ENCODE assay signal across 19 cellular contexts in the genomic region with DNA sequence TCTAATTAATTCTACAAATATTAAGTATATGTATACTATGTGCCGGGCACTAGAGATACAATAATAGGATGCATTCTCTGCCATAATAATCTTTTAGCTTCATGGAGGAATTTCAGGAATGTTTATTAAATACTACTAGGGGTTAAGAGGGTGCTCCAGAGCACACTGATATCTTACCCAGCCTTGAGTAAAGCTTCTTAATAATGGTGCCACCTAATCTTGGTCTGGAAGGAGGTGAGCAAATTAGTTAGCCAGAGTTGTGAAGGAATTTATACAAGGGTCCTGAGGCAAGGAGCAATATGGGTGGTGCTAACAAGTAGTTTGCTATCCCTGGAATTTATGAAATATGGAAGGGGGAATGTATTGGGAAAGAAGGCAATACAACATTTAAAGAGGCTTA. TPM values are rescaled to one million over a fixed set of nuclear protein-coding genes. Genes with fewer than 3 reads are reported as not detected.
DNase-seq lines count a peak whose midpoint lies in the region; ATAC-seq and TF ChIP-seq lines count a peak whose summit lies in the region.
"Had no signal": no experiment of that assay in that cellular context is flagged by ENCODE, and none has a peak within 500 bp of the region (broad histone marks: within the 10 kb centered on the region; RNA-seq: fewer than 3 reads in every experiment).

No MANE protein-coding gene starts in this region.

- H3K36me3 Mint-ChIP-seq in mesothelial cell of epicardium: peaks cover 6% of the 10 kb centered on the region
- H3K36me3 Mint-ChIP-seq in CD4-positive, alpha-beta memory T cell: peaks cover 9 to 11% of the 10 kb centered on the region in 2 donors

- peak overlapping the region; percentile 32 for H3K27ac Mint-ChIP-seq in mesothelial cell of epicardium
- H3K27ac Mint-ChIP-seq in CD4-positive, alpha-beta memory T cell: no peak overlapping the region
- H3K27ac Mint-ChIP-seq: B cell; CD4-positive, alpha-beta T cell had no signal

- H3K4me3 ChIP-seq in retinal pigment epithelial cell (ENCODE audit: low read length) (no peak overlapping the region), upper lobe of right lung (no peak overlapping the region)
- H3K4me3 ChIP-seq in CD4-positive, alpha-beta memory T cell (ENCODE audit: low read length in 2 of 2): no peak overlapping the region
- H3K4me3 ChIP-seq: A549; BLaER1 treated with 17β-estradiol and CSF1 and Interleukin-3, amounts not matched to agents 10 nM and 100 nM; GM12878 had no signal

- intact Hi-C loops in upper lobe of right lung (cut with DNase I): no loop called here
- intact Hi-C loops in CD4-positive, alpha-beta memory T cell (cut with micrococcal nuclease): no loop called here

- no peaks in the 10 kb centered on the region for H3K4me1 ChIP-seq in upper lobe of right lung
- H3K4me1 ChIP-seq in CD4-positive, alpha-beta memory T cell (ENCODE audit: insufficient read depth, low read length): no peaks in the 10 kb centered on the region
- H3K4me1 ChIP-seq: A549; BLaER1 treated with 17β-estradiol and CSF1 and Interleukin-3, amounts not matched to agents 10 nM and 100 nM had no signal

- POLR2A ChIA-PET in CD4-positive, alpha-beta memory T cell (lab: Charles Lee; ENCODE audit: partially characterized antibody): no interaction called here

- DNase-seq in NCI-H226 (peak; percentile 9), mesothelial cell of epicardium (ENCODE audit: low spot score in 2 of 2, unreplicated experiment in 2 of 2) (no peak), retinal pigment epithelial cell (ENCODE audit: low read depth) (peak; percentile 64), upper lobe of right lung (no peak), SHP77 treated with DMSO at 0.1 percent for 48 hours (lab: John Stamatoyannopoulos, UW) (no peak)
- DNase-seq in CD4-positive, alpha-beta memory T cell: no peak
- DNase-seq: AML-193; Caco-2; Calu3; CD4-positive, alpha-beta T cell; DMS79 treated with DMSO at 0.1 percent for 48 hours; GF-D8 had no signal

- H3K4me1 Mint-ChIP-seq in mesothelial cell of epicardium: peaks cover 6% of the 10 kb centered on the region
- H3K4me1 Mint-ChIP-seq in CD4-positive, alpha-beta memory T cell: no peaks in the 10 kb centered on the region
- H3K4me1 Mint-ChIP-seq: B cell had no signal

- no peaks in the 10 kb centered on the region for H3K27me3 ChIP-seq in upper lobe of right lung
- H3K27me3 ChIP-seq in CD4-positive, alpha-beta memory T cell (ENCODE audit: insufficient read depth, low read length): no peaks in the 10 kb centered on the region
- H3K27me3 ChIP-seq: BLaER1 treated with 17β-estradiol and CSF1 and Interleukin-3, amounts not matched to agents 10 nM and 100 nM had no signal

- no peaks in the 10 kb centered on the region for H3K9me3 Mint-ChIP-seq in mesothelial cell of epicardium
- H3K9me3 Mint-ChIP-seq in CD4-positive, alpha-beta memory T cell: peaks cover 0 to 2% (median 0%) of the 10 kb centered on the region in 8 donors
- H3K9me3 Mint-ChIP-seq: CD4-positive, alpha-beta T cell had no signal

- no peaks in the 10 kb centered on the region for H3K9me3 ChIP-seq in upper lobe of right lung
- H3K9me3 ChIP-seq in CD4-positive, alpha-beta memory T cell (ENCODE audit: control insufficient read depth in 1 of 2, low read length in 2 of 2): no peaks in the 10 kb centered on the region
- H3K9me3 ChIP-seq: A549, Caco-2 had no signal

- CTCF ChIA-PET in CD4-positive, alpha-beta memory T cell (lab: Charles Lee; ENCODE audit: partially characterized antibody): no interaction called here

- H3K27ac ChIP-seq in upper lobe of right lung: no peak overlapping the region
- H3K27ac ChIP-seq in CD4-positive, alpha-beta memory T cell (ENCODE audit: low read depth, low read length): no peak overlapping the region
- H3K27ac ChIP-seq: 22Rv1; A549; BLaER1 treated with 17β-estradiol and CSF1 and Interleukin-3, amounts not matched to agents 10 nM and 100 nM; C4-2B had no signal

- ATAC-seq in upper lobe of right lung (peak; percentile 63), HG03521 (IDR thresholded peaks at IDR 0.05; ENCODE audit: unreplicated experiment) (no peak)
- ATAC-seq: A549, GM12878 had no signal

- H3K4me3 Mint-ChIP-seq in mesothelial cell of epicardium: no peak overlapping the region
- H3K4me3 Mint-ChIP-seq in CD4-positive, alpha-beta memory T cell: no peak overlapping the region
- H3K4me3 Mint-ChIP-seq: B cell; CD4-positive, alpha-beta T cell had no signal

- TF ChIP-seq CTCF in mesothelial cell of epicardium (IDR thresholded peaks at IDR 0.05; ENCODE audit: unreplicated experiment) (no peak), retinal pigment epithelial cell (conservative IDR thresholded peaks at IDR 0.05; ENCODE audit: low read depth, low read length) (no peak), upper lobe of right lung (IDR thresholded peaks at IDR 0.05) (no peak)

- H3K27me3 Mint-ChIP-seq in mesothelial cell of epicardium (ENCODE audit: low read depth): no peaks in the 10 kb centered on the region
- no peaks in the 10 kb centered on the region for H3K27me3 Mint-ChIP-seq in CD4-positive, alpha-beta memory T cell
- H3K27me3 Mint-ChIP-seq: B cell; CD4-positive, alpha-beta T cell had no signal

- no peaks in the 10 kb centered on the region for H3K36me3 ChIP-seq in upper lobe of right lung
- H3K36me3 ChIP-seq in CD4-positive, alpha-beta memory T cell (ENCODE audit: insufficient read depth, low read length): no peaks in the 10 kb centered on the region

RNA-seq across cellular contexts. Expression of gene ELP4, which starts 21.7 kb away (rescaled TPM):
- 18.9 to 21.0 TPM (median 19.5 TPM) in 3 replicates for total RNA-seq in mesothelial cell of epicardium
- 16.6 TPM for total RNA-seq in upper lobe of right lung
- 10 to 100 TPM; 18.6 to 19.6 TPM for total RNA-seq in CD4-positive, alpha-beta memory T cell
- 10 to 100 TPM; 18.1 to 29.0 TPM for polyA plus RNA-seq in CD4-positive, alpha-beta memory T cell

RNA-seq across cellular contexts. Expression of gene IMMP1L, which starts 21.9 kb away (rescaled TPM):
- total RNA-seq in mesothelial cell of epicardium (27.3 to 37.4 TPM (median 28.1 TPM) in 3 replicates), upper lobe of right lung (12.4 TPM)
- 10 to 100 TPM; 16.3 to 17.0 TPM for total RNA-seq in CD4-positive, alpha-beta memory T cell
- 10 to 100 TPM; 45.0 to 47.6 TPM for polyA plus RNA-seq in CD4-positive, alpha-beta memory T cell

Comparison
In these comparisons a context has a peak if more than half of its experiments do, and no peak if none do; other contexts are left out.
1. DNase-seq: peak in NCI-H226 (single experiment) and retinal pigment epithelial cell (single experiment); none in mesothelial cell of epicardium (0 of 2), upper lobe of right lung (single experiment), CD4-positive, alpha-beta memory T cell (0 of 5) and SHP77 treated with DMSO at 0.1 percent for 48 hours (single experiment).